In the genomic region with DNA sequence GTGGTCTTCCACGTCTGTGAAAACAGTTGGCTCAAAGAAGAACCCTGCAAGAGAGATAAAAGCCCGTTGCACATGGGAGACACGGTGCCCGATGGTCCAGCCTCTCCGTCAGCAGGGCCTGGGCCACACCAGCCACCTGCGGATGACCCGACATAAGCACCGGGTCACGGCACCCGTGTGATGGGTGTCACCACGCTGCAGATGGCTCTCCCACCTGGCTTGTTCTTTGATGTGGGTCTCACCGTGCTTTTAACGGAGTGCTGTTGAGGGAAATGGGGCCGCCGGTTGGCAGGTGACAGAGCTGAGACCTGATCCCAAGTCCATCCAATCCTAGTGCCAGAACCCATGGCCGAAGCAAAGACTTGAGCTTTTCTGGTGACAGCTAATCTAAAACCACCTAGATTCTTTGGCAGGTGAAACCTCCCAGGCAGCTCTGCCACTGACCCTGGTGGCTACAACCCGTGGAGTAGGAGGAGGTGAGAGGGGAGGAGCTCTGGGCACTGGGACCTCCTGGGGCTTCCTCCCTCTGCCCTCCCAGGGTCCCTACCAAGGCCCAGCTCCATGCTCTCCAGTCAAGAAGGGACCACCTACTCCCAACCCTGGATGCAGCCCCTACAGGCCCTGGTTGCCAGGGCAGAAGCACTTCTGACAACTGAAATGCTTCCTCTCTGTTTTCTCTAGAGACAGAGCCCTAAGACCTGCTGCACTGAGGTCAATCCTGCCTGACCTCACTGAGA, we compare ENCODE assay signal across 17 cellular contexts. TPM values are rescaled to one million over a fixed set of nuclear protein-coding genes. Genes with fewer than 3 reads are reported as not detected.
DNase-seq lines count a peak whose midpoint lies in the region; ATAC-seq and TF ChIP-seq lines count a peak whose summit lies in the region.
"Had no signal": no experiment of that assay in that cellular context is flagged by ENCODE, and none has a peak within 500 bp of the region (broad histone marks: within the 10 kb centered on the region; RNA-seq: fewer than 3 reads in every experiment).

No MANE protein-coding gene starts in this region.

- H2AK5ac ChIP-seq in IMR-90 (ENCODE audit: low read depth, low read length), result no peak overlapping the region

- ATAC-seq in IMR-90 (ENCODE audit: low read depth) (peak; percentile 33), HG02870 (IDR thresholded peaks at IDR 0.05; ENCODE audit: unreplicated experiment) (no peak)
- no peak for ATAC-seq in activated CD8-positive, alpha-beta T cell treated with anti-CD3 and anti-CD28 coated beads for 36 hours

- H3K79me2 ChIP-seq in hepatocyte, result no peaks in the 10 kb centered on the region

- no TSS peak for BruUV-seq in IMR-90 (replicated peaks; lab: Mats Ljungman, UMichigan)

- H3K23ac ChIP-seq in IMR-90 (ENCODE audit: low read depth, low read length), result no peak overlapping the region

- dilution Hi-C loops in IMR-90 (cut with HindIII; ENCODE audit: low sequenced_read_pairs, unreplicated experiment), result no loop called here

- no peaks in the 10 kb centered on the region for H3K79me1 ChIP-seq in IMR-90 (ENCODE audit: low read depth in 1 of 2, low read length in 2 of 2)

- TF ChIP-seq CTCF in IMR-90 (conservative IDR thresholded peaks at IDR 0.05; ENCODE audit: low read depth, low read length), result no peak
- no peak for TF ChIP-seq CTCF in hepatocyte (IDR thresholded peaks at IDR 0.05; ENCODE audit: poor library complexity)
- TF ChIP-seq CTCF in activated CD8-positive, alpha-beta T cell treated with anti-CD3 and anti-CD28 coated beads for 36 hours (IDR thresholded peaks at IDR 0.05), result no peak

- H3K36me3 ChIP-seq in IMR-90 (ENCODE audit: control insufficient read depth, insufficient read depth, low read length) (no peaks in the 10 kb centered on the region), hepatocyte (replicated peaks; ENCODE audit: insufficient read depth, low read depth) (no peaks in the 10 kb centered on the region)

- CTCF ChIA-PET in IMR-90 (lab: Yijun Ruan, JAX), result interaction anchor here (0.9 kb wide), 1 partner anchor 13 kb away, joined by 4 read pairs; no protein-coding TSS in a partner anchor
- CTCF ChIA-PET in activated CD8-positive, alpha-beta T cell treated with anti-CD3 and anti-CD28 coated beads for 36 hours (lab: Charles Lee), result no interaction called here

- no peak overlapping the region for H2AK9ac ChIP-seq in IMR-90 (replicated peaks; ENCODE audit: low read depth, low read length, poor library complexity)

- H3K4me3 ChIP-seq in IMR-90 (ENCODE audit: insufficient read depth, low read depth, low read length), result no peak overlapping the region
- H3K4me3 ChIP-seq in hepatocyte, result no peak overlapping the region

- H2BK120ac ChIP-seq in IMR-90 (ENCODE audit: low read depth, low read length), result no peak overlapping the region

- no peaks in the 10 kb centered on the region for H3K4me1 Mint-ChIP-seq in activated CD8-positive, alpha-beta T cell treated with anti-CD3 and anti-CD28 coated beads for 36 hours (ENCODE audit: low read depth)
- H3K4me1 Mint-ChIP-seq: CD4-positive, CD25-positive, alpha-beta regulatory T cell had no signal

- no peaks in the 10 kb centered on the region for H3K9me2 ChIP-seq in hepatocyte (replicated peaks; ENCODE audit: insufficient read depth)

- no peak overlapping the region for H4K5ac ChIP-seq in IMR-90 (ENCODE audit: low read depth, low read length)

- H3K4ac ChIP-seq in IMR-90 (ENCODE audit: low read depth, low read length), result no peak overlapping the region

- no peak overlapping the region for H3K14ac ChIP-seq in IMR-90 (replicated peaks; ENCODE audit: low read depth, low read length)

- no peak overlapping the region for H2BK15ac ChIP-seq in IMR-90 (ENCODE audit: low read depth, low read length)

- H2AFZ ChIP-seq in IMR-90 (replicated peaks; ENCODE audit: low read length, poor library complexity), result peak overlapping the region; percentile 5
- no peak overlapping the region for H2AFZ ChIP-seq in hepatocyte

- peaks cover 2% of the 10 kb centered on the region; the same call in 1 of the 2 replicates for H3K4me1 ChIP-seq in IMR-90 (ENCODE audit: control insufficient read depth, insufficient read depth, low read length)
- H3K4me1 ChIP-seq in hepatocyte (ENCODE audit: insufficient read depth), result no peaks in the 10 kb centered on the region

- H4K20me1 ChIP-seq in IMR-90 (ENCODE audit: insufficient read depth, low read length) (no peaks in the 10 kb centered on the region), hepatocyte (ENCODE audit: insufficient read depth, poor library complexity, severe bottlenecking) (no peaks in the 10 kb centered on the region)

- H3K9me1 ChIP-seq in IMR-90 (ENCODE audit: insufficient read depth, low read length), result no peaks in the 10 kb centered on the region

- POLR2A ChIA-PET in IMR-90 (lab: Charles Lee; ENCODE audit: unreplicated experiment), result no interaction called here
- POLR2A ChIA-PET in activated CD8-positive, alpha-beta T cell treated with anti-CD3 and anti-CD28 coated beads for 36 hours (lab: Charles Lee), result no interaction called here

- no peaks in the 10 kb centered on the region for H3K9me3 ChIP-seq in IMR-90 (ENCODE audit: control insufficient read depth, insufficient read depth, low read length)
- H3K9me3 ChIP-seq in hepatocyte (ENCODE audit: low read depth), result no peaks in the 10 kb centered on the region

- H3K27ac ChIP-seq in IMR-90 (ENCODE audit: insufficient read depth, low read length) (no peak overlapping the region), hepatocyte (no peak overlapping the region)

- no peaks in the 10 kb centered on the region for H3K9me3 Mint-ChIP-seq in activated CD8-positive, alpha-beta T cell treated with anti-CD3 and anti-CD28 coated beads for 36 hours
- H3K9me3 Mint-ChIP-seq: CD4-positive, CD25-positive, alpha-beta regulatory T cell had no signal

- H3K36me3 Mint-ChIP-seq in activated CD8-positive, alpha-beta T cell treated with anti-CD3 and anti-CD28 coated beads for 36 hours (ENCODE audit: low read depth), result no peaks in the 10 kb centered on the region
- H3K36me3 Mint-ChIP-seq: CD4-positive, CD25-positive, alpha-beta regulatory T cell had no signal

- H2BK20ac ChIP-seq in IMR-90 (ENCODE audit: low read depth, low read length), result no peak overlapping the region

- H3K9ac ChIP-seq in IMR-90 (ENCODE audit: low read depth, low read length), result no peak overlapping the region

- no peak overlapping the region for H3K27ac Mint-ChIP-seq in activated CD8-positive, alpha-beta T cell treated with anti-CD3 and anti-CD28 coated beads for 36 hours
- H3K27ac Mint-ChIP-seq: CD4-positive, CD25-positive, alpha-beta regulatory T cell had no signal

- H4K8ac ChIP-seq in IMR-90 (ENCODE audit: low read depth in 2 of 2, low read length in 2 of 2), result no peak overlapping the region

- TF ChIP-seq POLR2A in IMR-90 (IDR thresholded peaks at IDR 0.05; ENCODE audit: low read depth, low read length), result no peak

- H3K4me2 ChIP-seq in IMR-90 (ENCODE audit: low read depth, low read length), result no peak overlapping the region
- no peak overlapping the region for H3K4me2 ChIP-seq in hepatocyte

- WGBS in IMR-90 (ENCODE audit: extremely low coverage in 2 of 2, insufficient read length in 1 of 2), 2 experiments, result 72% methylated on average over 8 of the region's 17 CpGs; no CpG with 5 or more reads in 1 of the 2 experiments
- WGBS in hepatocyte (ENCODE audit: low lambda C conversion rate, missing lambda C conversion rate), result 92% methylated on average over 17 of the region's 17 CpGs

- in situ Hi-C loops in IMR-90 (cut with MboI; ENCODE audit: low sequenced_read_pairs), result no loop called here

- no peak overlapping the region for H3K56ac ChIP-seq in IMR-90 (ENCODE audit: extremely low read depth, insufficient read depth, low read length)

- H3K27me3 Mint-ChIP-seq in activated CD8-positive, alpha-beta T cell treated with anti-CD3 and anti-CD28 coated beads for 36 hours, result no peaks in the 10 kb centered on the region
- H3K27me3 Mint-ChIP-seq: CD4-positive, CD25-positive, alpha-beta regulatory T cell had no signal

- no peak overlapping the region for H3K18ac ChIP-seq in IMR-90 (ENCODE audit: low read depth, low read length)

- H4K91ac ChIP-seq in IMR-90 (ENCODE audit: insufficient read depth, low read depth, low read length), result no peak overlapping the region

- H3K4me3 Mint-ChIP-seq in activated CD8-positive, alpha-beta T cell treated with anti-CD3 and anti-CD28 coated beads for 36 hours, result no peak overlapping the region
- H3K4me3 Mint-ChIP-seq: CD4-positive, CD25-positive, alpha-beta regulatory T cell had no signal

- intact Hi-C loops in IMR-90 (cut with micrococcal nuclease), result no loop called here
- intact Hi-C loops in posterior vena cava (cut with DNase I), result no loop called here
- intact Hi-C loops in activated CD8-positive, alpha-beta T cell treated with anti-CD3 and anti-CD28 coated beads for 36 hours (cut with micrococcal nuclease), result no loop called here

- peaks cover 17% of the 10 kb centered on the region for H3K27me3 ChIP-seq in IMR-90 (ENCODE audit: control insufficient read depth, insufficient read depth, low read length)
- no peaks in the 10 kb centered on the region for H3K27me3 ChIP-seq in hepatocyte

- TF ChIP-seq RAD21 in IMR-90 (IDR thresholded peaks at IDR 0.05; ENCODE audit: low read length), result no peak

- no peak overlapping the region for H2BK5ac ChIP-seq in IMR-90 (ENCODE audit: low read depth, low read length, poor library complexity, severe bottlenecking)

- peak; percentile 1 for DNase-seq in Daoy (ENCODE audit: low read depth)
- DNase-seq in IMR-90, result no peak
- DNase-seq in hepatocyte (ENCODE audit: low spot score), result peak; percentile 2
- peak; percentile 71 for DNase-seq in posterior vena cava (ENCODE audit: low spot score)
- DNase-seq in NAMALWA (ENCODE audit: low spot score), result no peak
- no peak for DNase-seq in globus pallidus (ENCODE audit: low spot score)
- no peak for DNase-seq in activated CD8-positive, alpha-beta T cell treated with anti-CD3 and anti-CD28 coated beads for 36 hours
- DNase-seq: ACHN; CD4-positive, CD25-positive, alpha-beta regulatory T cell; DMS79 treated with DMSO at 0.1 percent for 48 hours; GDM1; NCI-H1436; NCI-H2029 treated with DMSO at 0.1 percent for 48 hours; NCI-H510A; NCI-H82; Right ventricle myocardium superior had no signal

TF ChIP-seq in IMR-90, 13 proteins besides CTCF, POLR2A, EP300 and RAD21 (continues in another document):
- TF ChIP-seq CHD1 (IDR thresholded peaks at IDR 0.05; ENCODE audit: low read depth, low read length), result no peak
- TF ChIP-seq MAFK (IDR thresholded peaks at IDR 0.05; ENCODE audit: low read depth, low read length), result no peak
- no peak for TF ChIP-seq NFE2L2 (IDR thresholded peaks at IDR 0.05; ENCODE audit: low read depth, low read length)
- TF ChIP-seq RFX5 (IDR thresholded peaks at IDR 0.05; ENCODE audit: low read depth, low read length), result no peak
- no peak for TF ChIP-seq MAZ (IDR thresholded peaks at IDR 0.05; ENCODE audit: borderline replicate concordance, low read depth, low read length)

RNA-seq across cellular contexts. Expression of a gene that starts 23.4 kb away (rescaled TPM):
- total RNA-seq in Daoy (2014; rRNA removed; shearing (Covaris generic)), result 20.7 and 30.6 TPM in 2 replicates
- total RNA-seq in IMR-90 (2012; rRNA removed) (26.7 and 30.5 TPM in 2 replicates), hepatocyte (43.4 and 52.9 TPM in 2 replicates), posterior vena cava (10 to 100 TPM; 44.7 to 49.0 TPM)
- polyA plus RNA-seq in IMR-90 (2012; rRNA removed) (43.5 and 44.7 TPM in 2 replicates), hepatocyte (29.3 and 31.2 TPM in 2 replicates)
- 46.5 and 59.0 TPM in 2 replicates for polyA plus RNA-seq in IMR-90 (2012; cell fraction: cytosol; rRNA removed)
- polyA plus RNA-seq in IMR-90 (2012; cell fraction: nucleus; rRNA removed; ENCODE audit: low replicate concordance), result 48.1 and 91.7 TPM in 2 replicates
- total RNA-seq in activated CD8-positive, alpha-beta T cell treated with anti-CD3 and anti-CD28 coated beads for 36 hours, result 10 to 100 TPM; 19.1 to 23.4 TPM

Comparison
In these comparisons a context has a peak if more than half of its experiments do, and no peak if none do; other contexts are left out.
1. DNase-seq: peak in Daoy (single experiment), hepatocyte (single experiment) and posterior vena cava (single experiment); none in IMR-90 (single experiment), NAMALWA (single experiment), globus pallidus (single experiment) and activated CD8-positive, alpha-beta T cell treated with anti-CD3 and anti-CD28 coated beads for 36 hours (single experiment).